ENCODE assay signal across 8 cellular contexts in the genomic region with DNA sequence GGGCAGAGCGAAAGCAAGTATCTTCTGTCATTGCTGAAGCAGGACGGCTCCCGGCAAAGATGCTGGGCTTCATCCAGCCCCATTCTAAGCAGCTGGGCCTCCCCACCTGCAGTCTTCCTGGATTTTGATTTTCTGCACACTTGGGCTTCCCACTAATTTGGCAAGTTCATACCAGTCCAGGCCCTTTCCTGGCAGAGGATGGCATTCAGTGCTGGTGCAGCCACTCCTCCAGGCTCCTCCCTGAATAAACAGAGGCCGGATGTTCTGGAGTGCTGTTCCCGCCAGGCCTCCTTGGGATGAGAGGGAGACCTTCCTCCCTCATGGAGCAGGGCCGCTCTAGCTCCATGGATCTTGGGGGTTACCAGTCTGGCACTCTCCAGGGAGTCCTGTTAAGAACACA. TPM values are rescaled to one million over a fixed set of nuclear protein-coding genes. Genes with fewer than 3 reads are reported as not detected.
DNase-seq lines count a peak whose midpoint lies in the region; ATAC-seq and TF ChIP-seq lines count a peak whose summit lies in the region.

No MANE protein-coding gene starts in this region.

- peak overlapping the region in 3 of 4 donors; percentile 46 to 96 (median 77) for H3K4me3 ChIP-seq in esophagus muscularis mucosa

- no peaks in the 10 kb centered on the region for H3K27me3 ChIP-seq in esophagus muscularis mucosa

- peak; percentile 16 for ATAC-seq in sciatic nerve
- ATAC-seq in HG02678 (IDR thresholded peaks at IDR 0.05; ENCODE audit: unreplicated experiment): no peak

- peak overlapping the region; percentile 98 to 100 (median 99) for H3K27ac ChIP-seq in esophagus muscularis mucosa (replicated peaks in 1 of 4)

- TF ChIP-seq POLR2A in esophagus muscularis mucosa (IDR thresholded peaks at IDR 0.05; ENCODE audit: low read depth): no peak

- TF ChIP-seq EP300 in esophagus muscularis mucosa (IDR thresholded peaks at IDR 0.05): peak; percentile 50

- WGBS in esophagus muscularis mucosa: 57% methylated on average over 4 of the region's 6 CpGs

- DNase-seq in DMS79 (lab: John Stamatoyannopoulos, UW) (peak; percentile 46), NCI-H69 (lab: John Stamatoyannopoulos, UW) (peak; percentile 77), esophagus muscularis mucosa (ENCODE audit: extremely low spot score) (no peak), sciatic nerve (ENCODE audit: low spot score) (no peak), NCI-H1092 (lab: John Stamatoyannopoulos, UW) (no peak), GM10266 (ENCODE audit: extremely low spot score) (no peak), iPS-NIHi11 (ENCODE audit: low spot score) (no peak)

- peaks cover 65 to 75% (median 72%) of the 10 kb centered on the region in 4 donors for H3K4me1 ChIP-seq in esophagus muscularis mucosa

- H3K36me3 ChIP-seq in esophagus muscularis mucosa: peaks cover 0 to 17% (median 0%) of the 10 kb centered on the region in 4 donors

- H3K9me3 ChIP-seq in esophagus muscularis mucosa: no peaks in the 10 kb centered on the region

- intact Hi-C loops in esophagus muscularis mucosa (cut with DNase I) (loop anchor here (5.0 kb wide), 1 partner anchor 47 kb away; no protein-coding TSS in a partner anchor), sciatic nerve (cut with DNase I) (no loop called here)

- TF ChIP-seq CTCF in esophagus muscularis mucosa (IDR thresholded peaks at IDR 0.05) (no peak), GM10266 (IDR thresholded peaks at IDR 0.05; ENCODE audit: control insufficient read depth, insufficient read depth, low read depth, missing control alignments) (no peak)

RNA-seq across cellular contexts. Expression of a gene that starts 3.4 kb away (rescaled TPM):
- total RNA-seq in esophagus muscularis mucosa (10 to 100 TPM; 44.0 to 81.7 (median 73.9) TPM), sciatic nerve (50.1 TPM)

RNA-seq across cellular contexts. Expression of a gene that starts 57.8 kb away (rescaled TPM):
- 10 to 100 TPM; 49.9 to 78.1 (median 52.9) TPM for total RNA-seq in esophagus muscularis mucosa
- total RNA-seq in sciatic nerve: 121 TPM

Comparison
In these comparisons a context has a peak if more than half of its experiments do, and no peak if none do; other contexts are left out.
1. DNase-seq: peak in DMS79 (single experiment) and NCI-H69 (single experiment); none in esophagus muscularis mucosa (single experiment), sciatic nerve (single experiment), NCI-H1092 (single experiment), GM10266 (single experiment) and iPS-NIHi11 (single experiment).